ENCODE assay signal across 1 cellular context in the genomic region with DNA sequence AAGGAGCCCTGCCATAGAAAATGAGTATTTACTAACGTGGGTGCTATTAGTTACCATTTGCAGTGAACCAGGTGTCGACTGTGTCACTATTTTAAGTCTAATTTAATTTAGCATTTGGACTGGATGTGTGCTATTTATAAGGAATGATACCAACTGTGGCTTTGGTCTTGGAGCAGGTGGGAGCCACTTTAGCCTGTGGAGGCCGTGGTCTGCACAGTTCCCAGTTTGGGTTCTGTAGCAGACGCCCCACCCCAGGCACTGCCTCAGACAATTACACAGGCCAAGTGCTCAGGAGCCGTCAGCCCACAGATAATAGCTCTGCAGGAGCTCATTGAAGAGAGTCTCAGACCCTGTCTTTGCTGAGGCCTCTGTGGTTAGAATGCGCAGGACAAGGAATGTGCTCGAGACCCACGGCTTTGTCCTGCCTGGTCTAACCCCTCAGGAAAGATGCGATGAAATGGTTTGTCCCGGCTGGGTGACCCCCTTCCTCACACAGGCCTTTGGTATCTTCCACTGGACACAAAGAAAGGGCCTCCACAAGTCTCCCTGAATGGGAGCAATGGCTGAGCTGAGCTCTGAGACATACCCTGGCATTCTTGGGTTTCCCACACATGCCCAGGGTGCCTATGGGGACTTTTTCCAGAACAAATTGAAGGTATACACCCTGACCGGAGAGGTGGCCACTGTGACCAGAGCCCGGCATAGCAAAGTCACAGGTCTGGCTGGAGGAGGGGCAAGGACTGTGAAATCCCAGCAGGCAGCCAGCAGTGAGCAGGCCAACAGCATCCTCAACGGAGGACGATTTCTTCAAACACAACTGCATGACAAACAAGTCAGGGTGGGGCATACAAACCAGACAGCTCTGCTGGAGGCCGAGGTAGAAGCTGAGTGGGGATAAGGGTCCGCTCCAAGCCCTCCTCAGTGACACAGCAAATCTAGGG.
TF ChIP-seq lines count a peak whose summit lies in the region.

No MANE protein-coding gene starts in this region.

TF ChIP-seq in HEK293, 187 proteins besides CTCF, POLR2A, EP300 and RAD21 (continued from another document):
- TF ChIP-seq, protein P1, sequence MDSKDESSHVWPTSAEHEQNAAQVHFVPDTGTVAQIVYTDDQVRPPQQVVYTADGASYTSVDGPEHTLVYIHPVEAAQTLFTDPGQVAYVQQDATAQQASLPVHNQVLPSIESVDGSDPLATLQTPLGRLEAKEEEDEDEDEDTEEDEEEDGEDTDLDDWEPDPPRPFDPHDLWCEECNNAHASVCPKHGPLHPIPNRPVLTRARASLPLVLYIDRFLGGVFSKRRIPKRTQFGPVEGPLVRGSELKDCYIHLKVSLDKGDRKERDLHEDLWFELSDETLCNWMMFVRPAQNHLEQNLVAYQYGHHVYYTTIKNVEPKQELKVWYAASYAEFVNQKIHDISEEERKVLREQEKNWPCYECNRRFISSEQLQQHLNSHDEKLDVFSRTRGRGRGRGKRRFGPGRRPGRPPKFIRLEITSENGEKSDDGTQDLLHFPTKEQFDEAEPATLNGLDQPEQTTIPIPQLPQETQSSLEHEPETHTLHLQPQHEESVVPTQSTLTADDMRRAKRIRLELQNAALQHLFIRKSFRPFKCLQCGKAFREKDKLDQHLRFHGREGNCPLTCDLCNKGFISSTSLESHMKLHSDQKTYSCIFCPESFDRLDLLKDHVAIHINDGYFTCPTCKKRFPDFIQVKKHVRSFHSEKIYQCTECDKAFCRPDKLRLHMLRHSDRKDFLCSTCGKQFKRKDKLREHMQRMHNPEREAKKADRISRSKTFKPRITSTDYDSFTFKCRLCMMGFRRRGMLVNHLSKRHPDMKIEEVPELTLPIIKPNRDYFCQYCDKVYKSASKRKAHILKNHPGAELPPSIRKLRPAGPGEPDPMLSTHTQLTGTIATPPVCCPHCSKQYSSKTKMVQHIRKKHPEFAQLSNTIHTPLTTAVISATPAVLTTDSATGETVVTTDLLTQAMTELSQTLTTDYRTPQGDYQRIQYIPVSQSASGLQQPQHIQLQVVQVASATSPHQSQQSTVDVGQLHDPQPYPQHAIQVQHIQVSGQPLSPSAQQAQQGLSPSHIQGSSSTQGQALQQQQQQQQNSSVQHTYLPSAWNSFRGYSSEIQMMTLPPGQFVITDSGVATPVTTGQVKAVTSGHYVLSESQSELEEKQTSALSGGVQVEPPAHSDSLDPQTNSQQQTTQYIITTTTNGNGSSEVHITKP (tag by site-specific recombination; IDR thresholded peaks at IDR 0.05) = peak; percentile 34
TF ChIP-seq in HEK293: peak in this region for 1.
